In genomic region chr10:133394064-133394663, GRCh38 we compare ENCODE assay signal across 7 cellular contexts. TPM values are rescaled to one million over a fixed set of nuclear protein-coding genes. Genes with fewer than 3 reads are reported as not detected.
DNase-seq lines count a peak whose midpoint lies in the region; ATAC-seq and TF ChIP-seq lines count a peak whose summit lies in the region.

MTG1 (plus strand) TSS chr10:133394157; CDS start chr10:133394221, 64 bp downstream.

- peak; percentile 98 for DNase-seq in NCI-H1436 (lab: John Stamatoyannopoulos, UW)
- DNase-seq in T-helper 2 cell = peak; percentile 87 to 92 (median 91)
- peak; percentile 98 for DNase-seq in astrocyte of the hippocampus (ENCODE audit: low read depth, low spot score)
- peak; percentile 99 for DNase-seq in hepatocyte (ENCODE audit: low spot score)
- DNase-seq in retina = peak; percentile 96

- peak within 1 kb of the TSS; percentile 88 for H2AFZ ChIP-seq in hepatocyte

- peaks cover 8% of the 10 kb centered on the region for H3K4me1 ChIP-seq in hepatocyte (ENCODE audit: insufficient read depth)

- TF ChIP-seq CTCF in hepatocyte (IDR thresholded peaks at IDR 0.05; ENCODE audit: poor library complexity) = no peak

- no peaks in the 10 kb centered on the region for H3K9me2 ChIP-seq in hepatocyte (replicated peaks; ENCODE audit: insufficient read depth)

- H3K4me2 ChIP-seq in hepatocyte = peak within 1 kb of the TSS; percentile 88

- H3K79me2 ChIP-seq in hepatocyte = peaks cover 39% of the 10 kb centered on the region

- under 1% methylated on average over 47 of the region's 69 CpGs for WGBS in hepatocyte (ENCODE audit: low lambda C conversion rate, missing lambda C conversion rate)

- ATAC-seq in GM18498 (IDR thresholded peaks at IDR 0.05; ENCODE audit: unreplicated experiment) = peak; percentile 78
- ATAC-seq in HG02840 (IDR thresholded peaks at IDR 0.05; ENCODE audit: low FRiP score, unreplicated experiment) = peak; percentile 65

- no peaks in the 10 kb centered on the region for H3K36me3 ChIP-seq in hepatocyte (replicated peaks; ENCODE audit: insufficient read depth, low read depth)

- peak within 1 kb of the TSS; percentile 96 for H3K27ac ChIP-seq in hepatocyte

- no peaks in the 10 kb centered on the region for H3K9me3 ChIP-seq in hepatocyte (ENCODE audit: low read depth)

- H3K27me3 ChIP-seq in hepatocyte = no peaks in the 10 kb centered on the region

- no peaks in the 10 kb centered on the region for H4K20me1 ChIP-seq in hepatocyte (ENCODE audit: insufficient read depth, poor library complexity, severe bottlenecking)

- peak within 1 kb of the TSS; percentile 89 for H3K4me3 ChIP-seq in hepatocyte

RNA-seq across cellular contexts. Expression of gene MTG1, which starts in this region (rescaled TPM):
- 53.2 and 57.0 TPM in 2 replicates for total RNA-seq in hepatocyte
- 154 and 180 TPM in 2 replicates for polyA plus RNA-seq in hepatocyte

Comparison
In these comparisons a context has a peak if more than half of its experiments do, and no peak if none do; other contexts are left out.
1. Peak in every context shown above with its lines: DNase-seq, ATAC-seq, H3K4me3 ChIP-seq and H3K27ac ChIP-seq.